Comparison of ENCODE assay signal across 8 cellular contexts in the genomic region with DNA sequence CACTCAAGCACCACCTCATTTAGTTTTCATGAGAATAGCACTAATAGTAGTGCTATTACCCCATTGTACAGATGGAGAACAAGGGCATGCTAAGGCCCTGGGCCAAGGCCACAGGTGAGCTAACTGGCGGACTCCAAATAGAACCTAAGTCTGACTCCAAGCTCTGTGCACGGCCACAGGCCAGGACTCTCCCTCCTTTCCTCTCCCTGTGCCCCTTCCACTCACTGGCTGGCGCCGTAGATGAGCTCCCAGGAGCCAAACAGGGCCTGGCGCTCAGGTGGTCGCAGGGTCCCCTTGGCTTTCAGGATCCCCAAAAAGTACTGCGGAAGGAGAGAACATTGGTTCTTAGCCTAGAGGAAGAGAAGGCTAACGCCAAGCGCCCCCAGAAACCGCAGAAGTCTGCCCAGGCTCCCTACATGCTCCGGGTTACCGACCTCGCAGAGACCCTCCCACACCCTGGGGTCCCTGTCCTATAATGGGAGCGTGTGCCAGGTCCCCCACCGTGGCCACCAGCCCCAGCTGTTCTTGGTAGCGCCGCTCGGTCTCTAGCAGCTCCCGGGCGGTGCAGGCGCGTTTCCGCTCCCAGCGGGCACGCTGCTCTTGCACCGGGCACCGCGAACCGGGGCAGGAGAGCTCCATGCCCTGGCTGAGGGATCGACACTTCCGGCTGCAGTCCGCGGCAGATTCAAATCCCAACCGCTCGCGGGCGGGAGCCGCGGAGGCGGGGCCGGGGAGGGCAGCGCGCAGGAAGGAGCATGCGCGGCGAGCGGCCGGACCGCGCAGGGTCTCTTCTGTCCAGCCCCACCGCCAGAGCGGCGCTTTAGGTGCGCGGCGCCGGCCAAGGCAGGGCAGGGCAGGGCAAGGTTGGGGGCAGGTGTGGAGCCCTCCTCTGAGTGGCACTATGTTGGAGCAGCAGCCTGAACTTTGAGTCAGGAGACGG. TPM values are rescaled to one million over a fixed set of nuclear protein-coding genes. Genes with fewer than 3 reads are reported as not detected.
DNase-seq lines count a peak whose midpoint lies in the region; ATAC-seq lines count a peak whose summit lies in the region.

A gene with protein sequence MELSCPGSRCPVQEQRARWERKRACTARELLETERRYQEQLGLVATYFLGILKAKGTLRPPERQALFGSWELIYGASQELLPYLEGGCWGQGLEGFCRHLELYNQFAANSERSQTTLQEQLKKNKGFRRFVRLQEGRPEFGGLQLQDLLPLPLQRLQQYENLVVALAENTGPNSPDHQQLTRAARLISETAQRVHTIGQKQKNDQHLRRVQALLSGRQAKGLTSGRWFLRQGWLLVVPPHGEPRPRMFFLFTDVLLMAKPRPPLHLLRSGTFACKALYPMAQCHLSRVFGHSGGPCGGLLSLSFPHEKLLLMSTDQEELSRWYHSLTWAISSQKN (minus strand): TSS at position 665 of the 940 bp plus-strand sequence. CDS start 26 bp downstream, at position 639.

- H3K27ac ChIP-seq in iPS-20b (ENCODE audit: low read length) = peak within 1 kb of the TSS; percentile 64

- DNase-seq in A172 (ENCODE audit: low spot score) (peak; percentile 69), NCI-H2081 (lab: John Stamatoyannopoulos, UW) (peak; percentile 91 to 94), T-helper 9 cell (peak; percentile 57), brain pericyte (ENCODE audit: low read depth, low spot score) (peak; percentile 36)

- ATAC-seq in GM18502 (IDR thresholded peaks at IDR 0.05; ENCODE audit: poor library complexity, unreplicated experiment) (peak; percentile 79), HG02973 (IDR thresholded peaks at IDR 0.05; ENCODE audit: unreplicated experiment) (peak; percentile 53)

- peak within 1 kb of the TSS; percentile 88 for H3K4me3 ChIP-seq in iPS-20b (ENCODE audit: low read length)
- peak within 1 kb of the TSS; percentile 75 for H3K4me3 ChIP-seq in skeletal muscle satellite cell (ENCODE audit: low read length)

- H3K36me3 ChIP-seq in iPS-20b (ENCODE audit: insufficient read depth, low read depth, low read length) = peaks cover 41% of the 10 kb centered on the region
- H3K36me3 ChIP-seq in skeletal muscle satellite cell (ENCODE audit: insufficient read depth, low read length) = peaks cover 16% of the 10 kb centered on the region

- no peaks in the 10 kb centered on the region for H3K27me3 ChIP-seq in iPS-20b (ENCODE audit: insufficient read depth, low read length)
- no peaks in the 10 kb centered on the region for H3K27me3 ChIP-seq in skeletal muscle satellite cell (ENCODE audit: control insufficient read depth, insufficient read depth, low read length)

- H3K9me3 ChIP-seq in iPS-20b (ENCODE audit: insufficient read depth, low read depth, low read length) (no peaks in the 10 kb centered on the region), skeletal muscle satellite cell (replicated peaks; ENCODE audit: low read length) (no peaks in the 10 kb centered on the region)

- peak within 1 kb of the TSS; percentile 91 for H3K4me2 ChIP-seq in skeletal muscle satellite cell (ENCODE audit: low read length)

- peaks cover 7% of the 10 kb centered on the region for H3K4me1 ChIP-seq in iPS-20b (ENCODE audit: insufficient read depth, low read length)
- peaks cover 32% of the 10 kb centered on the region for H3K4me1 ChIP-seq in skeletal muscle satellite cell (ENCODE audit: control insufficient read depth, insufficient read depth, low read length)

- H3K9ac ChIP-seq in iPS-20b (ENCODE audit: low read depth, low read length) = peak within 1 kb of the TSS; percentile 96
- H3K9ac ChIP-seq in skeletal muscle satellite cell (ENCODE audit: low read depth, low read length) = peak within 1 kb of the TSS; percentile 74

RNA-seq across cellular contexts. Expression of the gene that starts here (rescaled TPM):
- 2.5 and 3.6 TPM in 2 replicates for total RNA-seq in A172 (2014; rRNA removed; shearing (Covaris generic))
- 1.8 and 3.7 TPM in 2 replicates for total RNA-seq in skeletal muscle satellite cell (2012; rRNA removed)

Comparison
In these comparisons a context has a peak if more than half of its experiments do, and no peak if none do; other contexts are left out.
1. Peak in every context shown above with its lines: DNase-seq, ATAC-seq, H3K4me3 ChIP-seq and H3K27ac ChIP-seq.
2. DNase-seq: peak in every context shown above with its lines; median percentile 92 in NCI-H2081; 69 in A172; 57 in T-helper 9 cell; 36 in brain pericyte.